In the genomic region with DNA sequence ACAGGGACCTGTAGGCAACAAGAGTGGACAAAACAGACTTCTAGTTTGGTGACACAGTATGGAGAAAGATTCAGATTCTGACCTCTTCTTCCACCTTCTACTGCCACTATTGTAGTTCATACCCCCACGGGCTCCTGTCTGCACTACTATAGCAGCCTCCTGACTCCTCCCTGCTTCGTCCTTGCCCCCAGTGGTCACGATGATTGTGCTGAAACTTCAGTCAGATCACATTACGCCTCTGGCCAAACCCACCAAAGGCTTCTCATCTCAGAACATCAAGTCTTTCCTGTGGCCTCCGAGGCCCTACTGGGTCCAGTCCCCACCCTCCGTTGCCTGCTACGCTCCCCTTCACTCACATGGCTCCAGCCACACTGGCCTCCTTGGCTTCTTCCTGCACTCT, we compare ENCODE assay signal across 23 cellular contexts.
"Had no signal": no experiment of that assay in that cellular context is flagged by ENCODE, and none has a peak within 500 bp of the region (broad histone marks: within the 10 kb centered on the region; RNA-seq: fewer than 3 reads in every experiment).

No MANE protein-coding gene starts in this region.

- H3K9ac ChIP-seq: neural progenitor cell had no signal

- H3K36me3 ChIP-seq: neural progenitor cell, sigmoid colon, tibial artery had no signal

- H3K9me3 ChIP-seq: sigmoid colon, tibial artery had no signal

- FAIRE-seq: endothelial cell of umbilical vein, islet of Langerhans, small intestine had no signal

- H3K27ac ChIP-seq: neural progenitor cell, sigmoid colon, tibial artery had no signal

- H3K4me2 ChIP-seq: neural progenitor cell had no signal

- H3K27me3 ChIP-seq: neural progenitor cell, sigmoid colon had no signal

- DNase-seq: activated B cell treated with CpG ODN at 0.5 μM for 24 hours; activated CD4-positive, alpha-beta T cell treated with anti-CD3 and anti-CD28 coated beads, Interleukin-2, amount 50 U/mL, for 1 hour; activated CD8-positive, alpha-beta T cell treated with anti-CD3 and anti-CD28 coated beads for 36 hours; activated naive CD8-positive, alpha-beta T cell treated with anti-CD3 and anti-CD28 coated beads, Interleukin-2, amount 50 U/mL, for 24 hours; activated T-cell treated with anti-CD3 and anti-CD28 coated beads, Interleukin-2, amount 50 U/mL, for 4 hours; amygdala; caudate nucleus; cortex of kidney; effector memory CD8-positive, alpha-beta T cell; hypothalamus; natural killer cell; occipital lobe; posterior cingulate gyrus; sigmoid colon; small intestine; stimulated activated CD4-positive, alpha-beta T cell treated with anti-CD3 and anti-CD28 coated beads, Interleukin-4, amount 100 ng/mL, for 24 hours; stimulated activated naive CD8-positive, alpha-beta T cell treated with anti-CD3 and anti-CD28 coated beads, Interleukin-15, amount 100 ng/mL, for 72 hours; T-helper 2 cell; tibial artery had no signal

- ATAC-seq: activated CD8-positive, alpha-beta T cell treated with anti-CD3 and anti-CD28 coated beads for 36 hours; activated naive CD8-positive, alpha-beta T cell treated with anti-CD3 and anti-CD28 coated beads, Interleukin-2, amount 50 U/mL, for 24 hours; activated T-cell treated with anti-CD3 and anti-CD28 coated beads, Interleukin-2, amount 50 U/mL, for 4 hours; effector memory CD8-positive, alpha-beta T cell; natural killer cell; stimulated activated memory B cell treated with anti-CD40 and anti-IgM and Interleukin-4, amounts not matched to agents 10 μg/mL and 1 μg/mL and 100 μg/mL, for 72 hours; stimulated activated naive CD8-positive, alpha-beta T cell treated with anti-CD3 and anti-CD28 coated beads, Interleukin-15, amount 100 ng/mL, for 72 hours had no signal

- H2AFZ ChIP-seq: neural progenitor cell had no signal

- H3K4me1 ChIP-seq: neural progenitor cell, sigmoid colon, tibial artery had no signal

- H3K4me3 ChIP-seq: neural progenitor cell, sigmoid colon, tibial artery had no signal
